19 cellular contexts compared by ENCODE assay signal in genomic region chr14:96699666-96700065, GRCh38.
A peak's percentile ranks its signal among the peaks of the same experiment; 100 is the strongest.
DNase-seq lines count a peak whose midpoint lies in the region; ATAC-seq, FAIRE-seq and TF ChIP-seq lines count a peak whose summit lies in the region.
"Had no signal": no experiment of that assay in that cellular context is flagged by ENCODE, and none has a peak within 500 bp of the region (broad histone marks: within the 10 kb centered on the region; RNA-seq: fewer than 3 reads in every experiment).

No MANE protein-coding gene starts in this region.

- H3K27me3 ChIP-seq in GM12878 (replicated peaks in 1 of 2; ENCODE audit: control insufficient read depth in 2 of 2, insufficient read depth in 2 of 2, low read length in 1 of 2) = no peaks in the 10 kb centered on the region
- H3K27me3 ChIP-seq: BE2C, BLaER1 had no signal

- CTCF ChIA-PET in activated CD8-positive, alpha-beta T cell treated with anti-CD3 and anti-CD28 coated beads for 36 hours (lab: Charles Lee) = interaction anchor here (1.1 to 1.2 kb wide), 3 partner anchors 41 to 70 kb away, joined by 3 to 4 read pairs (median 3); no protein-coding TSS in a partner anchor
- CTCF ChIA-PET in activated CD8-positive, alpha-beta T cell treated with anti-CD3 and anti-CD28 coated beads, Interleukin-2, amount 10 ng/mL, durations not matched to agents 7 days and 5 days (lab: Charles Lee) = interaction anchor here (1.2 to 1.7 kb wide), 2 partner anchors 24 to 153 kb away, joined by 3 to 5 read pairs; no protein-coding TSS in a partner anchor
- CTCF ChIA-PET in HEK293 (lab: Yijun Ruan, JAX) = interaction anchor here (1.2 kb wide), 1 partner anchor 41 kb away, joined by 3 read pairs; no protein-coding TSS in a partner anchor
- CTCF ChIA-PET in GM12878 (lab: Yijun Ruan, JAX) = interaction anchor here (1.0 to 4.0 kb wide), 6 partner anchors 11 to 154 kb away, joined by 3 to 38 read pairs (median 4); no protein-coding TSS in a partner anchor

- POLR2A ChIA-PET in activated CD8-positive, alpha-beta T cell treated with anti-CD3 and anti-CD28 coated beads for 36 hours (lab: Charles Lee) = no interaction called here
- POLR2A ChIA-PET in activated CD8-positive, alpha-beta T cell treated with anti-CD3 and anti-CD28 coated beads, Interleukin-2, amount 10 ng/mL, durations not matched to agents 7 days and 5 days (lab: Charles Lee) = no interaction called here
- POLR2A ChIA-PET in HEK293 (lab: Yijun Ruan, JAX) (no interaction called here), GM12878 (lab: Charles Lee) (interaction anchor here (0.5 kb wide), 1 partner anchor 1020 kb away, joined by 4 read pairs; no protein-coding TSS in a partner anchor)

- H3K27ac ChIP-seq in HEK293 (ENCODE audit: extremely low read depth, low read depth, low read length) = no peak overlapping the region
- H3K27ac ChIP-seq in GM12878 (ENCODE audit: control insufficient read depth, insufficient read depth) = 0 out of 2 replicates have a peak overlapping the region, but pooled peaks have one; percentile 3
- H3K27ac ChIP-seq: 22Rv1, A549, BLaER1 had no signal

- no peaks in the 10 kb centered on the region for H4K20me1 ChIP-seq in GM12878 (ENCODE audit: control insufficient read depth, insufficient read depth)
- H4K20me1 ChIP-seq: BLaER1 had no signal

- H2AFZ ChIP-seq in GM12878 (ENCODE audit: control insufficient read depth, low read depth, low read length) = no peak overlapping the region

- SMC1A ChIA-PET in GM12878 (lab: Charles Lee; ENCODE audit: uncharacterized antibody, unreplicated experiment) = interaction anchor here (1.0 to 2.5 kb wide), 7 partner anchors 14 to 153 kb away, joined by 3 to 8 read pairs (median 4); no protein-coding TSS in a partner anchor

- H3K4me3 ChIP-seq in HEK293 (ENCODE audit: low read depth, low read length) (no peak overlapping the region), GM12878 (no peak overlapping the region)
- H3K4me3 ChIP-seq: A549, BLaER1 had no signal

- no peak for TF ChIP-seq POLR2A in GM12878 (IDR thresholded peaks at IDR 0.05; ENCODE audit: low read depth, low read length)

- H3K4me1 Mint-ChIP-seq in activated CD8-positive, alpha-beta T cell treated with anti-CD3 and anti-CD28 coated beads for 36 hours (ENCODE audit: low read depth) = no peaks in the 10 kb centered on the region
- no peaks in the 10 kb centered on the region for H3K4me1 Mint-ChIP-seq in activated CD8-positive, alpha-beta T cell treated with anti-CD3 and anti-CD28 coated beads, Interleukin-2, amount 10 ng/mL, durations not matched to agents 7 days and 5 days (ENCODE audit: low read depth)

- no TSS peak for BruUV-seq in GM12878 (replicated peaks; lab: Mats Ljungman, UMichigan)

- H3K4me1 ChIP-seq in HEK293 (ENCODE audit: control insufficient read depth, insufficient read depth, low read length) = no peaks in the 10 kb centered on the region
- H3K4me1 ChIP-seq in GM12878 (ENCODE audit: control insufficient read depth, insufficient read depth, low read length) = peaks cover 15% of the 10 kb centered on the region
- H3K4me1 ChIP-seq: A549, BE2C, BLaER1, Caco-2 had no signal

- FAIRE-seq in GM12878 (lab: Jason Lieb, UNC) = no peak
- FAIRE-seq: A549, D721Med, G401.6 had no signal

- H3K27ac Mint-ChIP-seq in activated CD8-positive, alpha-beta T cell treated with anti-CD3 and anti-CD28 coated beads for 36 hours = no peak overlapping the region
- no peak overlapping the region for H3K27ac Mint-ChIP-seq in activated CD8-positive, alpha-beta T cell treated with anti-CD3 and anti-CD28 coated beads, Interleukin-2, amount 10 ng/mL, durations not matched to agents 7 days and 5 days
- H3K27ac Mint-ChIP-seq: CD4-positive, alpha-beta T cell; CD8-positive, alpha-beta T cell had no signal

- H3K9me3 ChIP-seq in HEK293 (ENCODE audit: control insufficient read depth, insufficient read depth, low read depth, low read length) = no peaks in the 10 kb centered on the region
- H3K9me3 ChIP-seq in GM12878 (replicated peaks; ENCODE audit: control insufficient read depth, insufficient read depth, low read length) = no peaks in the 10 kb centered on the region
- H3K9me3 ChIP-seq: A549, BE2C, BLaER1, Caco-2 had no signal

- RAD21 ChIA-PET in GM12878 (lab: Charles Lee; ENCODE audit: unreplicated experiment) = interaction anchor here (0.6 to 3.0 kb wide), 7 partner anchors 13 to 153 kb away, joined by 3 to 19 read pairs (median 3); no protein-coding TSS in a partner anchor

- H3K4me2 ChIP-seq in GM12878 (ENCODE audit: control insufficient read depth, insufficient read depth) = peak overlapping the region; percentile 3; the same call in 1 of the 2 replicates
- H3K4me2 ChIP-seq: A549, BLaER1 had no signal

- no peak for TF ChIP-seq RAD21 in GM12878 (IDR thresholded peaks at IDR 0.05; ENCODE audit: insufficient read depth, low read depth, low read length)

- in situ Hi-C loops in GM12878 (cut with MboI) = no loop called here

- H3K36me3 Mint-ChIP-seq in activated CD8-positive, alpha-beta T cell treated with anti-CD3 and anti-CD28 coated beads for 36 hours (ENCODE audit: low read depth) = no peaks in the 10 kb centered on the region
- no peaks in the 10 kb centered on the region for H3K36me3 Mint-ChIP-seq in activated CD8-positive, alpha-beta T cell treated with anti-CD3 and anti-CD28 coated beads, Interleukin-2, amount 10 ng/mL, durations not matched to agents 7 days and 5 days (ENCODE audit: low read depth)
- H3K36me3 Mint-ChIP-seq: CD8-positive, alpha-beta T cell had no signal

- H3K4me3 Mint-ChIP-seq in activated CD8-positive, alpha-beta T cell treated with anti-CD3 and anti-CD28 coated beads for 36 hours = no peak overlapping the region
- no peak overlapping the region for H3K4me3 Mint-ChIP-seq in activated CD8-positive, alpha-beta T cell treated with anti-CD3 and anti-CD28 coated beads, Interleukin-2, amount 10 ng/mL, durations not matched to agents 7 days and 5 days
- H3K4me3 Mint-ChIP-seq: CD4-positive, alpha-beta T cell; CD8-positive, alpha-beta T cell had no signal

- no peak for ATAC-seq in activated CD8-positive, alpha-beta T cell treated with anti-CD3 and anti-CD28 coated beads for 36 hours
- ATAC-seq in activated CD8-positive, alpha-beta T cell treated with anti-CD3 and anti-CD28 coated beads, Interleukin-2, amount 10 ng/mL, durations not matched to agents 7 days and 5 days = no peak
- ATAC-seq in GM12878 (no peak), HG03565 (IDR thresholded peaks at IDR 0.05; ENCODE audit: unreplicated experiment) (no peak)
- ATAC-seq: A549; CD8-positive, alpha-beta T cell had no signal

- no peak overlapping the region for H3K9ac ChIP-seq in GM12878 (ENCODE audit: control insufficient read depth, insufficient read depth, low read length)
- H3K9ac ChIP-seq: BLaER1 had no signal

- H3K27me3 Mint-ChIP-seq in activated CD8-positive, alpha-beta T cell treated with anti-CD3 and anti-CD28 coated beads for 36 hours = peaks cover 16% of the 10 kb centered on the region
- peaks cover 3% of the 10 kb centered on the region for H3K27me3 Mint-ChIP-seq in activated CD8-positive, alpha-beta T cell treated with anti-CD3 and anti-CD28 coated beads, Interleukin-2, amount 10 ng/mL, durations not matched to agents 7 days and 5 days (ENCODE audit: low read depth)

- intact Hi-C loops in activated CD8-positive, alpha-beta T cell treated with anti-CD3 and anti-CD28 coated beads for 36 hours (cut with micrococcal nuclease) = no loop called here
- intact Hi-C loops in GM12878 (cut with micrococcal nuclease; ENCODE audit: unreplicated experiment) = loop anchor here (5.0 kb wide), 1 partner anchor 227 kb away; no protein-coding TSS in a partner anchor

- H3K9me3 Mint-ChIP-seq in activated CD8-positive, alpha-beta T cell treated with anti-CD3 and anti-CD28 coated beads for 36 hours = no peaks in the 10 kb centered on the region
- H3K9me3 Mint-ChIP-seq in activated CD8-positive, alpha-beta T cell treated with anti-CD3 and anti-CD28 coated beads, Interleukin-2, amount 10 ng/mL, durations not matched to agents 7 days and 5 days (ENCODE audit: insufficient read depth) = no peaks in the 10 kb centered on the region
- H3K9me3 Mint-ChIP-seq: CD4-positive, alpha-beta T cell; CD8-positive, alpha-beta T cell had no signal

- H3K36me3 ChIP-seq in HEK293 (ENCODE audit: control insufficient read depth in 2 of 2, insufficient read depth in 1 of 2, low read length in 2 of 2) (no peaks in the 10 kb centered on the region), GM12878 (ENCODE audit: control insufficient read depth in 2 of 2, insufficient read depth in 2 of 2, low read length in 1 of 2) (no peaks in the 10 kb centered on the region)
- H3K36me3 ChIP-seq: BE2C, BLaER1 had no signal

- no peak for DNase-seq in activated CD8-positive, alpha-beta T cell treated with anti-CD3 and anti-CD28 coated beads for 36 hours
- DNase-seq in activated CD8-positive, alpha-beta T cell treated with anti-CD3 and anti-CD28 coated beads, Interleukin-2, amount 10 ng/mL, durations not matched to agents 7 days and 5 days = no peak
- DNase-seq in GM12878 (ENCODE audit: low read depth, low spot score) = no peak
- no peak for DNase-seq in dermis blood vessel endothelial cell
- DNase-seq: BE2C, C1 segment of cervical spinal cord, Caco-2, Calu3, DMS79 treated with DMSO at 0.1 percent for 48 hours, GF-D8 had no signal

- no peaks in the 10 kb centered on the region for H3K79me2 ChIP-seq in GM12878 (ENCODE audit: control insufficient read depth, insufficient read depth, low read length)

- no peak for TF ChIP-seq EP300 in GM12878 (IDR thresholded peaks at IDR 0.05; ENCODE audit: borderline replicate concordance in 1 of 2, control insufficient read depth in 1 of 2, low read depth in 2 of 2, low read length in 2 of 2)

- TF ChIP-seq CTCF in activated CD8-positive, alpha-beta T cell treated with anti-CD3 and anti-CD28 coated beads for 36 hours (IDR thresholded peaks at IDR 0.05) = peak; percentile 18
- TF ChIP-seq CTCF in HEK293 (tag by site-specific recombination; IDR thresholded peaks at IDR 0.05) (no peak), GM12878 (IDR thresholded peaks at IDR 0.05 in 2 of 3, conservative IDR thresholded peaks at IDR 0.05 in 1 of 3; ENCODE audit: control insufficient read depth in 2 of 3, extremely low read depth in 1 of 3, insufficient read depth in 1 of 3, low read depth in 3 of 3, low read length in 3 of 3) (no peak)

- WGBS in GM12878 (ENCODE audit: insufficient coverage, insufficient replicate concordance, low lambda C conversion rate, missing lambda C conversion rate) = 100% methylated on average over 3 of the region's 3 CpGs

TF ChIP-seq in HEK293, 187 proteins besides CTCF, POLR2A, EP300 and RAD21:
- TF ChIP-seq ZNF140 (tag by site-specific recombination; IDR thresholded peaks at IDR 0.05) (peak; percentile 95), ZNF561 (tag by site-specific recombination; IDR thresholded peaks at IDR 0.05; ENCODE audit: borderline replicate concordance) (no peak)

TF ChIP-seq in GM12878, 131 proteins besides CTCF, POLR2A, EP300 and RAD21 (continues in another document):
- TF ChIP-seq SRF (IDR thresholded peaks at IDR 0.05; ENCODE audit: low read depth in 2 of 2, low read length in 2 of 2) = no peak
- TF ChIP-seq IKZF1 (conservative IDR thresholded peaks at IDR 0.05) = no peak
- no peak for TF ChIP-seq ETV6 (conservative IDR thresholded peaks at IDR 0.05 in 1 of 2, IDR thresholded peaks at IDR 0.05 in 1 of 2; ENCODE audit: borderline replicate concordance in 1 of 2, low read depth in 1 of 2)
- TF ChIP-seq SREBF1 (IDR thresholded peaks at IDR 0.05; ENCODE audit: low read length) = no peak
- TF ChIP-seq CHD2 (IDR thresholded peaks at IDR 0.05; ENCODE audit: borderline replicate concordance, low read depth, low read length) = no peak
